In the genomic region with DNA sequence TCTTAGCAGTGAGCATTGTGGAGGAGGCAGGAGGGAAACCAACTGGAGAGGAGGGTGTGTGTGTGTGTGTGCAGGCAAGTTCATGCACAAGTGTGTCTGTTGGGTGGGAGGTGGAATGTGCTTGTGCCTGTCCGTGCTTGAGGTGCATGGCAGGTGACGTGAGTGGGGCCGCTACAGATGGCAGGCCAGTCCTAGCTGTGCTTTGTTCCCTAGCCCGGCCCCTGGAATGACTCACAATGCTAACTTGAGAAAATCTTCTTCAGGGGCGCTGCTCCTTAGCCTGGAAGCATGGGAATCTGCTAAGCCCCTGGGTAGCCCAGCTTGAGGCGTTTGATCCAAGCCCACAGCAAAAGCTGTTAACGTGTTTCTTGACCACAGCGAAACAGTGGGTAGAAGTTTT, we compare ENCODE assay signal across 21 cellular contexts.
"Had no signal": no experiment of that assay in that cellular context is flagged by ENCODE, and none has a peak within 500 bp of the region (broad histone marks: within the 10 kb centered on the region; RNA-seq: fewer than 3 reads in every experiment).

No MANE protein-coding gene starts in this region.

- ATAC-seq: activated T-cell treated with anti-CD3 and anti-CD28 coated beads, Interleukin-2, amount 50 U/mL, for 72 hours; left lung; naive thymus-derived CD8-positive, alpha-beta T cell; stimulated activated naive CD8-positive, alpha-beta T cell treated with anti-CD3 and anti-CD28 coated beads, Interleukin-15, Interleukin-2, amounts not matched to agents 100 U/mL and 50 U/mL, for 24 hours; T-helper 17 cell; upper lobe of right lung had no signal

- H3K4me3 ChIP-seq: cardiac muscle cell, hepatocyte, left lung, lung, spleen, upper lobe of right lung had no signal

- DNase-seq: activated CD4-positive, alpha-beta memory T cell treated with anti-CD3 and anti-CD28 coated beads for 36 hours; activated CD4-positive, alpha-beta T cell treated with anti-CD3 and anti-CD28 coated beads for 48 hours; activated effector memory CD4-positive, alpha-beta T cell treated with Interleukin-2 at 50 U/mL for 16 hours; activated naive CD4-positive, alpha-beta T cell treated with anti-CD3 and anti-CD28 coated beads for 36 hours; activated T-cell treated with anti-CD3 and anti-CD28 coated beads, Interleukin-2, amount 50 U/mL, for 72 hours; amygdala; effector CD4-positive, alpha-beta T cell; foreskin melanocyte; kidney glomerular epithelial cell; left lung; naive thymus-derived CD8-positive, alpha-beta T cell; spleen; stimulated activated CD4-positive, alpha-beta T cell treated with anti-CD3 and anti-CD28 coated beads, Interleukin-4, amount 100 ng/mL, for 1 hour; stimulated activated naive CD8-positive, alpha-beta T cell treated with anti-CD3 and anti-CD28 coated beads, Interleukin-15, Interleukin-2, amounts not matched to agents 100 U/mL and 50 U/mL, for 24 hours; T-helper 17 cell; upper lobe of right lung had no signal

- H3K4me3 Mint-ChIP-seq: activated CD4-positive, alpha-beta memory T cell treated with anti-CD3 and anti-CD28 coated beads for 36 hours; activated naive CD4-positive, alpha-beta T cell treated with anti-CD3 and anti-CD28 coated beads for 36 hours; activated T-cell treated with anti-CD3 and anti-CD28 coated beads, Interleukin-2, amount 50 U/mL, for 72 hours; mesothelial cell of epicardium; naive thymus-derived CD8-positive, alpha-beta T cell; T-helper 17 cell had no signal

- H3K27ac Mint-ChIP-seq: activated CD4-positive, alpha-beta memory T cell treated with anti-CD3 and anti-CD28 coated beads for 36 hours; activated naive CD4-positive, alpha-beta T cell treated with anti-CD3 and anti-CD28 coated beads for 36 hours; activated T-cell treated with anti-CD3 and anti-CD28 coated beads, Interleukin-2, amount 50 U/mL, for 72 hours; mesothelial cell of epicardium; naive thymus-derived CD8-positive, alpha-beta T cell; progenitor cell of endocrine pancreas; T-helper 17 cell had no signal

- H3K36me3 Mint-ChIP-seq: activated CD4-positive, alpha-beta memory T cell treated with anti-CD3 and anti-CD28 coated beads for 36 hours; mesothelial cell of epicardium had no signal

- H3K4me1 Mint-ChIP-seq: mesothelial cell of epicardium; naive thymus-derived CD8-positive, alpha-beta T cell; T-helper 17 cell had no signal
